8 cellular contexts compared by ENCODE assay signal in genomic region chr20:1266167-1266973, GRCh38. TPM values are rescaled to one million over a fixed set of nuclear protein-coding genes. Genes with fewer than 3 reads are reported as not detected.
DNase-seq lines count a peak whose midpoint lies in the region; ATAC-seq and TF ChIP-seq lines count a peak whose summit lies in the region.

A gene with protein sequence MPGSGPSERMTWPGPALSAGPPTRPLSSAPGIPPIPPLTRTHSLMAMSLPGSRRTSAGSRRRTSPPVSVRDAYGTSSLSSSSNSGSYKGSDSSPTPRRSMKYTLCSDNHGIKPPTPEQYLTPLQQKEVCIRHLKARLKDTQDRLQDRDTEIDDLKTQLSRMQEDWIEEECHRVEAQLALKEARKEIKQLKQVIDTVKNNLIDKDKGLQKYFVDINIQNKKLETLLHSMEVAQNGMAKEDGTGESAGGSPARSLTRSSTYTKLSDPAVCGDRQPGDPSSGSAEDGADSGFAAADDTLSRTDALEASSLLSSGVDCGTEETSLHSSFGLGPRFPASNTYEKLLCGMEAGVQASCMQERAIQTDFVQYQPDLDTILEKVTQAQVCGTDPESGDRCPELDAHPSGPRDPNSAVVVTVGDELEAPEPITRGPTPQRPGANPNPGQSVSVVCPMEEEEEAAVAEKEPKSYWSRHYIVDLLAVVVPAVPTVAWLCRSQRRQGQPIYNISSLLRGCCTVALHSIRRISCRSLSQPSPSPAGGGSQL (plus strand): TSS chr20:1266294. CDS start chr20:1296240, 29,946 bp downstream.

- peak within 1 kb of the TSS; percentile 89 for H3K4me3 Mint-ChIP-seq in T-helper 2 cell treated with Interferon-gamma antibody and Interleukin-4, amounts not matched to agents 5 μg/mL and 100 μg/mL, for 36 hours

- intact Hi-C loops in ascending aorta (cut with DNase I) (loop anchor here (1.0 to 2.0 kb wide), 2 partner anchors 126 to 200 kb away; partner anchors contain the start of genes FKBP1A and NSFL1C), right cardiac atrium (cut with DNase I) (no loop called here)

- peaks cover 3% of the 10 kb centered on the region for H3K36me3 Mint-ChIP-seq in T-helper 2 cell treated with Interferon-gamma antibody and Interleukin-4, amounts not matched to agents 5 μg/mL and 100 μg/mL, for 36 hours (ENCODE audit: low read depth)

- H3K36me3 ChIP-seq in Karpas-422 (ENCODE audit: insufficient read depth, low read length) (no peaks in the 10 kb centered on the region), ascending aorta (no peaks in the 10 kb centered on the region)

- WGBS in right cardiac atrium = under 1% methylated on average over 61 of the region's 61 CpGs

- ATAC-seq in right cardiac atrium = peak; percentile 94

- H3K4me1 ChIP-seq in Karpas-422 (ENCODE audit: low read length) (peaks cover 14% of the 10 kb centered on the region), ascending aorta (peaks cover 5 to 11% of the 10 kb centered on the region in 2 donors), right cardiac atrium (ENCODE audit: control insufficient read depth, insufficient read depth, low read length) (no peaks in the 10 kb centered on the region)

- H3K9me3 Mint-ChIP-seq in T-helper 2 cell treated with Interferon-gamma antibody and Interleukin-4, amounts not matched to agents 5 μg/mL and 100 μg/mL, for 36 hours = peaks cover 4% of the 10 kb centered on the region

- H3K4me3 ChIP-seq in Karpas-422 (ENCODE audit: low read length) (peak within 1 kb of the TSS; percentile 64; the same call in 1 of the 2 replicates), ascending aorta (peak within 1 kb of the TSS; percentile 84 to 98), right cardiac atrium (ENCODE audit: low read length) (peak within 1 kb of the TSS; percentile 87)

- peaks cover 5% of the 10 kb centered on the region for H3K27me3 Mint-ChIP-seq in T-helper 2 cell treated with Interferon-gamma antibody and Interleukin-4, amounts not matched to agents 5 μg/mL and 100 μg/mL, for 36 hours (ENCODE audit: low read depth)

- H4K20me1 ChIP-seq in Karpas-422 (ENCODE audit: insufficient read depth, low read depth, low read length) = no peaks in the 10 kb centered on the region

- H3K79me2 ChIP-seq in Karpas-422 (ENCODE audit: low read length) = no peaks in the 10 kb centered on the region

- peak within 1 kb of the TSS; percentile 84 for H2AFZ ChIP-seq in Karpas-422 (ENCODE audit: low read length)

- peaks cover 17% of the 10 kb centered on the region for H3K4me1 Mint-ChIP-seq in T-helper 2 cell treated with Interferon-gamma antibody and Interleukin-4, amounts not matched to agents 5 μg/mL and 100 μg/mL, for 36 hours (ENCODE audit: low read depth)

- no peak within 1 kb of the TSS for H3K27ac ChIP-seq in Karpas-422 (ENCODE audit: low read length)
- H3K27ac ChIP-seq in ascending aorta = peak within 1 kb of the TSS; percentile 58 to 66
- H3K27ac ChIP-seq in right cardiac atrium (ENCODE audit: low read length) = peak within 1 kb of the TSS; percentile 31

- DNase-seq in NCI-H2029 (lab: John Stamatoyannopoulos, UW) = peak; percentile 22
- no peak for DNase-seq in NCI-H2029 treated with DMSO at 0.1 percent for 48 hours (lab: John Stamatoyannopoulos, UW)
- peak; percentile 56 for DNase-seq in Karpas-422
- peak; percentile 64 for DNase-seq in T-helper 2 cell treated with Interferon-gamma antibody and Interleukin-4, amounts not matched to agents 5 μg/mL and 100 μg/mL, for 36 hours (ENCODE audit: low spot score)
- DNase-seq in ascending aorta (ENCODE audit: low spot score in 2 of 2) = peak in 1 of 2 donors; percentile 86
- DNase-seq in right cardiac atrium = peak; percentile 78 to 93 (median 89)
- peak; percentile 65 for DNase-seq in putamen (ENCODE audit: low spot score)
- DNase-seq in ureter (ENCODE audit: low spot score) = peak; percentile 65

- H3K9me2 ChIP-seq in Karpas-422 (replicated peaks; ENCODE audit: insufficient read depth, low read length) = no peaks in the 10 kb centered on the region

- no peaks in the 10 kb centered on the region for H3K27me3 ChIP-seq in Karpas-422 (ENCODE audit: low read length)
- H3K27me3 ChIP-seq in ascending aorta = no peaks in the 10 kb centered on the region
- H3K27me3 ChIP-seq in right cardiac atrium (ENCODE audit: control insufficient read depth, insufficient read depth) = no peaks in the 10 kb centered on the region

- no peaks in the 10 kb centered on the region for H3K9me3 ChIP-seq in Karpas-422 (ENCODE audit: low read length)
- no peaks in the 10 kb centered on the region for H3K9me3 ChIP-seq in ascending aorta
- H3K9me3 ChIP-seq in right cardiac atrium (ENCODE audit: control insufficient read depth, low read length) = no peaks in the 10 kb centered on the region

- no peak for TF ChIP-seq CTCF in ascending aorta (IDR thresholded peaks at IDR 0.05)

- peak within 1 kb of the TSS; percentile 53 for H3K9ac ChIP-seq in Karpas-422 (ENCODE audit: low read length)

- H3K27ac Mint-ChIP-seq in T-helper 2 cell treated with Interferon-gamma antibody and Interleukin-4, amounts not matched to agents 5 μg/mL and 100 μg/mL, for 36 hours = peak within 1 kb of the TSS; percentile 84

- H3K4me2 ChIP-seq in Karpas-422 (ENCODE audit: low read depth, low read length, poor library complexity, severe bottlenecking) = peak within 1 kb of the TSS; percentile 60

RNA-seq across cellular contexts. Expression of the gene that starts here (rescaled TPM):
- total RNA-seq in Karpas-422 (2014; rRNA removed; shearing (Covaris generic); ENCODE audit: low replicate concordance) = 0.93 and 1.4 TPM in 2 replicates
- total RNA-seq in ascending aorta (10.4 TPM), right cardiac atrium (1 to 10 TPM; 4.8 to 6.8 (median 5.7) TPM), ureter (6.0 TPM)
- 5.2 TPM for polyA plus RNA-seq in right cardiac atrium
